22 cellular contexts compared by ENCODE assay signal in the genomic region with DNA sequence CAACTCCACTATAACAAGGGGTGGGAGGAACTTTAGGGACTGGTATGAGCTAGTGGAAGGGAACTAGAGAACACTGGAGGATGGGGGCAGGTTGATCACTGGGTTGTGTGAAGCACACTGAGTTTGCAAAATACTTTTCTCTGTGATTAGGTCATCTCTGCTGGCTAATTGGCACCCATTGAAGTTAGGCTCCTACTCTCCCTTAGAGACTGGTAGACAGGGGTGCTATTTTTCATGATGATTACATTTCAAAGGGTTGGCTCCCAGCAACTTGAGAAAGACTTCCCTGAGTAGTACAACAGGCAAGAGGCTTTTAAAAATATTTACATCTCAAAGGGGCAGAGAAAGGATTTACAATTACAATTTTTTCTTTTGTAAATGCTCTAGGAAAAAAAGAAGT.
"Had no signal": no experiment of that assay in that cellular context is flagged by ENCODE, and none has a peak within 500 bp of the region (broad histone marks: within the 10 kb centered on the region; RNA-seq: fewer than 3 reads in every experiment).

No MANE protein-coding gene starts in this region.

- H3K27ac ChIP-seq: ascending aorta, esophagus muscularis mucosa, heart right ventricle, parathyroid adenoma, sigmoid colon, thoracic aorta, upper lobe of right lung had no signal

- H2AFZ ChIP-seq: parathyroid adenoma had no signal

- H3K27me3 ChIP-seq: ascending aorta, esophagus muscularis mucosa, sigmoid colon had no signal

- H3K4me1 ChIP-seq: ascending aorta, esophagus muscularis mucosa, heart right ventricle, parathyroid adenoma, sigmoid colon, upper lobe of right lung had no signal

- H3K4me3 Mint-ChIP-seq: activated naive CD4-positive, alpha-beta T cell treated with anti-CD3 and anti-CD28 coated beads, Interleukin-2, amount 50 U/mL, for 24 hours; naive thymus-derived CD4-positive, alpha-beta T cell; stimulated activated naive B cell treated with anti-CD40 and anti-IgM and Interleukin-4, amounts not matched to agents 10 μg/mL and 1 μg/mL and 100 μg/mL, for 72 hours; T-cell had no signal

- H3K9me3 Mint-ChIP-seq: activated naive CD4-positive, alpha-beta T cell treated with anti-CD3 and anti-CD28 coated beads, Interleukin-2, amount 50 U/mL, for 24 hours; naive thymus-derived CD4-positive, alpha-beta T cell; stimulated activated naive B cell treated with anti-CD40 and anti-IgM and Interleukin-4, amounts not matched to agents 10 μg/mL and 1 μg/mL and 100 μg/mL, for 72 hours; T-cell had no signal

- H3K79me2 ChIP-seq: parathyroid adenoma had no signal

- H3K9ac ChIP-seq: parathyroid adenoma had no signal

- DNase-seq: activated CD4-positive, alpha-beta T cell treated with anti-CD3 and anti-CD28 coated beads, Interleukin-2, amount 50 U/mL, for 1 hour; activated CD8-positive, alpha-beta memory T cell treated with anti-CD3 and anti-CD28 coated beads, Interleukin-2, amount 50 U/mL, for 4 hours; activated gamma-delta T cell; activated T-cell treated with anti-CD3 and anti-CD28 coated beads, Interleukin-2, amount 50 U/mL, for 48 hours; cerebellar nuclear complex; effector CD4-positive, alpha-beta T cell; heart right ventricle; left ventricle myocardium superior; mucosa of descending colon; naive thymus-derived CD4-positive, alpha-beta T cell; sigmoid colon; stimulated activated naive B cell treated with anti-CD40 and anti-IgM and Interleukin-4, amounts not matched to agents 10 μg/mL and 1 μg/mL and 100 μg/mL, for 72 hours; T-cell; T-helper 9 cell; upper lobe of right lung had no signal

- H3K9me3 ChIP-seq: ascending aorta, esophagus muscularis mucosa, heart right ventricle, mucosa of descending colon, sigmoid colon, thoracic aorta, upper lobe of right lung had no signal

- H3K4me3 ChIP-seq: ascending aorta, esophagus muscularis mucosa, heart right ventricle, mucosa of descending colon, sigmoid colon, thoracic aorta, upper lobe of right lung had no signal

- H3K27ac Mint-ChIP-seq: activated naive CD4-positive, alpha-beta T cell treated with anti-CD3 and anti-CD28 coated beads, Interleukin-2, amount 50 U/mL, for 24 hours; naive thymus-derived CD4-positive, alpha-beta T cell; stimulated activated naive B cell treated with anti-CD40 and anti-IgM and Interleukin-4, amounts not matched to agents 10 μg/mL and 1 μg/mL and 100 μg/mL, for 72 hours; T-cell had no signal

- H3K36me3 Mint-ChIP-seq: stimulated activated naive B cell treated with anti-CD40 and anti-IgM and Interleukin-4, amounts not matched to agents 10 μg/mL and 1 μg/mL and 100 μg/mL, for 72 hours; T-cell had no signal

- H3K4me1 Mint-ChIP-seq: activated naive CD4-positive, alpha-beta T cell treated with anti-CD3 and anti-CD28 coated beads, Interleukin-2, amount 50 U/mL, for 24 hours; stimulated activated naive B cell treated with anti-CD40 and anti-IgM and Interleukin-4, amounts not matched to agents 10 μg/mL and 1 μg/mL and 100 μg/mL, for 72 hours; T-cell had no signal

- H3K36me3 ChIP-seq: ascending aorta, esophagus muscularis mucosa, heart right ventricle, sigmoid colon, thoracic aorta, upper lobe of right lung had no signal

- ATAC-seq: activated CD4-positive, CD25-positive, alpha-beta regulatory T cell treated with anti-CD3 and anti-CD28 coated beads, Interleukin-2, amount 50 U/mL, for 24 hours; heart right ventricle; left ventricle myocardium superior; mucosa of descending colon; naive thymus-derived CD4-positive, alpha-beta T cell; SK-N-SH treated with all-trans-retinoic acid at 6 μM for 48 hours; stimulated activated naive B cell treated with anti-CD40 and anti-IgM and Interleukin-4, amounts not matched to agents 10 μg/mL and 1 μg/mL and 100 μg/mL, for 72 hours; T-cell; upper lobe of right lung had no signal
